Comparison of ENCODE assay signal across 8 cellular contexts in genomic region chr18:63318882-63319382, GRCh38. TPM values are rescaled to one million over a fixed set of nuclear protein-coding genes. Genes with fewer than 3 reads are reported as not detected.
DNase-seq lines count a peak whose midpoint lies in the region; ATAC-seq lines count a peak whose summit lies in the region.

No MANE protein-coding gene starts in this region.

- peak overlapping the region; percentile 98 for H3K4me3 Mint-ChIP-seq in activated T-cell treated with anti-CD3 and anti-CD28 coated beads, Interleukin-2, amount 50 U/mL, for 24 hours
- peak overlapping the region; percentile 92 for H3K4me3 Mint-ChIP-seq in activated T-helper 17 cell treated with anti-CD3 and anti-CD28 coated beads, Interleukin-2, amount 50 U/mL, for 72 hours

- no peaks in the 10 kb centered on the region for H3K36me3 ChIP-seq in thymus (ENCODE audit: control insufficient read depth, insufficient read depth)

- H3K27ac ChIP-seq in layer of hippocampus (ENCODE audit: low read depth, low read length) (peak overlapping the region; percentile 65), thymus (ENCODE audit: low read depth) (peak overlapping the region; percentile 81)

- H3K9me3 ChIP-seq in thymus (ENCODE audit: control insufficient read depth), result no peaks in the 10 kb centered on the region

- H3K4me3 ChIP-seq in thymus (ENCODE audit: low read length), result peak overlapping the region; percentile 84

- H3K36me3 Mint-ChIP-seq in activated T-cell treated with anti-CD3 and anti-CD28 coated beads, Interleukin-2, amount 50 U/mL, for 24 hours (ENCODE audit: low read depth), result peaks cover 55% of the 10 kb centered on the region
- H3K36me3 Mint-ChIP-seq in activated T-helper 17 cell treated with anti-CD3 and anti-CD28 coated beads, Interleukin-2, amount 50 U/mL, for 72 hours (ENCODE audit: low read depth), result peaks cover 57% of the 10 kb centered on the region

- H3K9me3 Mint-ChIP-seq in activated T-cell treated with anti-CD3 and anti-CD28 coated beads, Interleukin-2, amount 50 U/mL, for 24 hours, result no peaks in the 10 kb centered on the region
- H3K9me3 Mint-ChIP-seq in activated T-helper 17 cell treated with anti-CD3 and anti-CD28 coated beads, Interleukin-2, amount 50 U/mL, for 72 hours, result no peaks in the 10 kb centered on the region

- peak overlapping the region; percentile 98 for H3K27ac Mint-ChIP-seq in activated T-cell treated with anti-CD3 and anti-CD28 coated beads, Interleukin-2, amount 50 U/mL, for 24 hours
- peak overlapping the region; percentile 93 for H3K27ac Mint-ChIP-seq in activated T-helper 17 cell treated with anti-CD3 and anti-CD28 coated beads, Interleukin-2, amount 50 U/mL, for 72 hours

- H3K27me3 Mint-ChIP-seq in activated T-cell treated with anti-CD3 and anti-CD28 coated beads, Interleukin-2, amount 50 U/mL, for 24 hours, result no peaks in the 10 kb centered on the region
- H3K27me3 Mint-ChIP-seq in activated T-helper 17 cell treated with anti-CD3 and anti-CD28 coated beads, Interleukin-2, amount 50 U/mL, for 72 hours, result no peaks in the 10 kb centered on the region

- no peak for DNase-seq in activated T-cell treated with anti-CD3 and anti-CD28 coated beads, Interleukin-2, amount 50 U/mL, for 24 hours
- DNase-seq in activated T-cell treated with anti-CD3 and anti-CD28 coated beads, Interleukin-2, amount 50 U/mL, for 1 hour, result no peak
- no peak for DNase-seq in NK-92 treated with Interleukin-12 subunit alpha and Interleukin-12 subunit beta, amount 100 ng/mL, for 24 hours (lab: John Stamatoyannopoulos, UW)

- H3K4me1 ChIP-seq in thymus (ENCODE audit: control insufficient read depth, insufficient read depth, low read length), result peaks cover 15% of the 10 kb centered on the region

- no peaks in the 10 kb centered on the region for H3K27me3 ChIP-seq in layer of hippocampus (ENCODE audit: control insufficient read depth, insufficient read depth, low read length)
- no peaks in the 10 kb centered on the region for H3K27me3 ChIP-seq in thymus (ENCODE audit: control insufficient read depth, insufficient read depth)

- H3K4me1 Mint-ChIP-seq in activated T-cell treated with anti-CD3 and anti-CD28 coated beads, Interleukin-2, amount 50 U/mL, for 24 hours (ENCODE audit: low read depth), result peaks cover 49% of the 10 kb centered on the region
- peaks cover 28% of the 10 kb centered on the region for H3K4me1 Mint-ChIP-seq in activated T-helper 17 cell treated with anti-CD3 and anti-CD28 coated beads, Interleukin-2, amount 50 U/mL, for 72 hours

- ATAC-seq in activated T-helper 17 cell treated with anti-CD3 and anti-CD28 coated beads, Interleukin-2, amount 50 U/mL, for 72 hours (replicated peaks), result no peak
- ATAC-seq in HG03159 (IDR thresholded peaks at IDR 0.05; ENCODE audit: unreplicated experiment) (no peak), GM19395 (IDR thresholded peaks at IDR 0.05; ENCODE audit: unreplicated experiment) (no peak)

- under 1% methylated on average over 9 of the region's 9 CpGs for WGBS in thymus

RNA-seq across cellular contexts. Expression of gene BCL2, which starts 0.6 kb away (rescaled TPM):
- 100 to 1,000 TPM in 1 of 2 donors, 10 to 100 TPM in 1; 95.4 to 269 TPM for total RNA-seq in activated T-helper 17 cell treated with anti-CD3 and anti-CD28 coated beads, Interleukin-2, amount 50 U/mL, for 72 hours
- polyA plus RNA-seq in thymus, result 11.7 TPM

RNA-seq across cellular contexts. Expression of gene KDSR, which starts 48.1 kb away (rescaled TPM):
- total RNA-seq in activated T-helper 17 cell treated with anti-CD3 and anti-CD28 coated beads, Interleukin-2, amount 50 U/mL, for 72 hours, result 100 to 1,000 TPM in 1 of 2 donors, 10 to 100 TPM in 1; 94.8 to 140 TPM
- 28.0 TPM for polyA plus RNA-seq in thymus
